8 cellular contexts compared by ENCODE assay signal in the genomic region with DNA sequence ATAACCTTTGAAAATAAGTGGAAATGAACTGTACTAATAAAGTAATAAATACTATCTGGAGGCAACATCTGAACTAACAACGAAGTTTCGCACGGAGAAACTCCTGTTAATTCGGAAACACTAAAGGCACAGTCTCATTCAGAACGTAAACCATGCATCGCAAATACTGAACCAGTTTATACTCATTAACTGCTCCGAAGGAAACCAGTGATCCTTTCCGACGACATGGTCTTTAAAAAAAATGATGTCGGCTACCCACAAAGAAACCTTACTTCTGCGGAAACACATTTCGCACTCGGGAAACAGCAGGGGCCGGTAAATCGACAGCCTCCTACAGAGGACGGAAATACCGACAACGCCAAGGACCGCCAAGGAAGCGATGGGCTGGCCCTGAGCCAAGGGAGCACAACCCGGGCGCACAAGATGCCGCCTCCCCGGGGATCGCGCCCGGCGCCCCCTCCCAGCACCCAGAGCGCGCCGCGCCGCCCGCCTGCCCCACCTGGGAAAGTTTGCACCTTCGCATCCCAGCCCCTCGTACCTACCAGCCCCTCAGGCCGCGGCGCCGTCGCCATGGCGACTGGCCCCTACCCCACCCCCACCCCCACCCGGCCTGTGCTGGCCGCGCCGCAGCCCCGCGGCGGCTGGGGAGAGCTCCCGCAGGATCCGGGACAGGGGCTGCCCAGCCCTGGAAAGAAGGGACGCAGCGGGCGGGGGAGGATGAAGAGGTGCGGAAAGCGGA. TPM values are rescaled to one million over a fixed set of nuclear protein-coding genes. Genes with fewer than 3 reads are reported as not detected.
A peak's percentile ranks its signal among the peaks of the same experiment; 100 is the strongest.
DNase-seq lines count a peak whose midpoint lies in the region; ATAC-seq, FAIRE-seq and TF ChIP-seq lines count a peak whose summit lies in the region.

No MANE protein-coding gene starts in this region.

- H3K56ac ChIP-seq in H1 (replicated peaks; ENCODE audit: insufficient read length, low read depth, low read length): peak overlapping the region; percentile 90

- H3K27ac ChIP-seq in H1 (ENCODE audit: low read depth, low read length): peak overlapping the region; percentile 95
- H3K27ac ChIP-seq in mesodermal cell (ENCODE audit: low read depth, low read length, severe bottlenecking): peak overlapping the region; percentile 94

- peak overlapping the region; percentile 95; the same call in 1 of the 2 replicates for H3K18ac ChIP-seq in H1 (ENCODE audit: extremely low read depth, low read length)

- FAIRE-seq in H1 (lab: Jason Lieb, UNC): no peak

- TF ChIP-seq CTCF in BJ (IDR thresholded peaks at IDR 0.05; ENCODE audit: insufficient read depth, low read depth, low read length) (no peak), H1 (IDR thresholded peaks at IDR 0.05; ENCODE audit: control extremely low read depth in 1 of 3, insufficient read depth in 1 of 3, low read depth in 1 of 3, low read length in 3 of 3) (no peak)

- H2BK15ac ChIP-seq in H1 (ENCODE audit: low read length): no peak overlapping the region

- H4K91ac ChIP-seq in H1 (replicated peaks; ENCODE audit: insufficient read length, low read length): peak overlapping the region; percentile 97

- DNase-seq in BJ (ENCODE audit: low read depth) (no peak), NK-92 (lab: John Stamatoyannopoulos, UW; ENCODE audit: unreplicated experiment) (peak; percentile 8), H1 (ENCODE audit: low read depth in 1 of 2, low spot score in 2 of 2) (peak in 1 of 2 experiments; percentile 82)
- peak; percentile 50 to 59 for DNase-seq in activated CD8-positive, alpha-beta memory T cell treated with anti-CD3 and anti-CD28 coated beads for 4 hours (ENCODE audit: low read depth in 2 of 2)
- peak; percentile 48 for DNase-seq in stimulated activated CD8-positive, alpha-beta memory T cell treated with anti-CD3 and anti-CD28 coated beads, Interleukin-15, amount 100 ng/mL, for 24 hours (ENCODE audit: low read depth)

- peak overlapping the region; percentile 86 to 98 (median 96) for H3K9ac ChIP-seq in H1 (replicated peaks in 1 of 4; ENCODE audit: extremely low read depth in 1 of 4, low read depth in 3 of 4, low read length in 3 of 4)

- no peak overlapping the region for H2BK120ac ChIP-seq in H1 (replicated peaks; ENCODE audit: low read depth, low read length)

- H2BK20ac ChIP-seq in H1 (ENCODE audit: low read length): no peak overlapping the region

- H3K36me3 ChIP-seq in BJ (ENCODE audit: control insufficient read depth, insufficient read depth, low read length): no peaks in the 10 kb centered on the region
- no peaks in the 10 kb centered on the region; a peak in 1 of 8 replicates for H3K36me3 ChIP-seq in H1 (ENCODE audit: control insufficient read depth in 2 of 4, insufficient read depth in 4 of 4, low read length in 3 of 4)
- H3K36me3 ChIP-seq in mesodermal cell (ENCODE audit: control insufficient read depth, insufficient read depth, low read length): peaks cover 13% of the 10 kb centered on the region

- H3K79me1 ChIP-seq in H1 (ENCODE audit: low read depth, low read length): no peaks in the 10 kb centered on the region; the same call in 1 of the 2 replicates

- H4K5ac ChIP-seq in H1 (ENCODE audit: insufficient read length, low read depth, low read length): peak overlapping the region; percentile 87

- TF ChIP-seq RAD21 in H1 (IDR thresholded peaks at IDR 0.05 in 1 of 2, conservative IDR thresholded peaks at IDR 0.05 in 1 of 2; ENCODE audit: low read depth in 2 of 2, low read length in 2 of 2): no peak

- POLR2A ChIA-PET in BJ (lab: Charles Lee): interaction anchor here (0.6 kb wide), 1 partner anchor 11 kb away, joined by 6 read pairs; no protein-coding TSS in a partner anchor
- POLR2A ChIA-PET in H1 (lab: Charles Lee; ENCODE audit: partially characterized antibody): interaction anchor here (0.7 to 1.5 kb wide), 4 partner anchors 11 to 74 kb away, joined by 3 to 4 read pairs (median 4); no protein-coding TSS in a partner anchor

- peak overlapping the region; percentile 67 for H3K4me3 ChIP-seq in BJ (ENCODE audit: low read depth, low read length)
- H3K4me3 ChIP-seq in H1 (ENCODE audit: extremely low read depth in 1 of 4, insufficient read depth in 2 of 4, low read depth in 3 of 4, low read length in 4 of 4): peak overlapping the region; percentile 68 to 98 (median 92)
- peak overlapping the region; percentile 77 for H3K4me3 ChIP-seq in mesodermal cell (ENCODE audit: extremely low read depth, insufficient read depth, low read length, poor library complexity, severe bottlenecking)

- no peak overlapping the region for H3K23ac ChIP-seq in H1 (ENCODE audit: insufficient read length)

- no peak overlapping the region for H3K14ac ChIP-seq in H1 (ENCODE audit: insufficient read length)

- peak overlapping the region; percentile 90 for H2AFZ ChIP-seq in H1 (ENCODE audit: low read length)

- no peak overlapping the region for H2AK5ac ChIP-seq in H1 (ENCODE audit: low read depth, low read length)

- H4K8ac ChIP-seq in H1 (ENCODE audit: extremely low read depth, insufficient read depth, low read length): peak overlapping the region; percentile 96; the same call in 1 of the 2 replicates

- H3K23me2 ChIP-seq in H1 (ENCODE audit: low read depth, low read length): no peaks in the 10 kb centered on the region; the same call in 1 of the 2 replicates

- CTCF ChIA-PET in BJ (lab: Yijun Ruan, JAX): interaction anchor here (0.6 to 1.1 kb wide), 7 partner anchors 10 to 231 kb away, joined by 3 read pairs; a partner anchor contains a TSS
- CTCF ChIA-PET in H1 (lab: Charles Lee; ENCODE audit: partially characterized antibody): interaction anchor here (0.8 to 1.7 kb wide), 5 partner anchors 11 to 23 kb away, joined by 3 to 7 read pairs (median 3); no protein-coding TSS in a partner anchor

- H3K4ac ChIP-seq in H1 (replicated peaks; ENCODE audit: insufficient read length, low read depth, low read length): no peak overlapping the region

- 1% methylated on average over 38 of the region's 56 CpGs; no CpG with 5 or more reads in 1 of the 2 experiments for WGBS in H1 (ENCODE audit: extremely low coverage in 1 of 2, insufficient coverage in 1 of 2, insufficient read length in 1 of 2, insufficient replicate concordance in 2 of 2, low coverage in 1 of 2, low lambda C conversion rate in 2 of 2, missing lambda C conversion rate in 1 of 2), 2 experiments
- 0% methylated on average over 35 of the region's 56 CpGs for WGBS in mesodermal cell (ENCODE audit: insufficient coverage in 2 of 2), 2 experiments

- H2BK5ac ChIP-seq in H1 (ENCODE audit: low read depth, low read length): peak overlapping the region; percentile 93; the same call in 1 of the 2 replicates

- H3K4me1 ChIP-seq in H1 (replicated peaks in 1 of 4; ENCODE audit: control insufficient read depth in 3 of 4, insufficient read depth in 4 of 4, low read length in 3 of 4) (peaks cover 0 to 5% (median 0%) of the 10 kb centered on the region in 4 experiments; a peak in 2 of 7 replicates), mesodermal cell (ENCODE audit: control insufficient read depth, insufficient read depth, low read length, poor library complexity, severe bottlenecking) (no peaks in the 10 kb centered on the region)

- ATAC-seq in GM19452 (IDR thresholded peaks at IDR 0.05; ENCODE audit: unreplicated experiment): peak; percentile 40
- ATAC-seq in HG03565 (IDR thresholded peaks at IDR 0.05; ENCODE audit: unreplicated experiment): peak; percentile 22

- TF ChIP-seq EP300 in H1 (IDR thresholded peaks at IDR 0.05; ENCODE audit: borderline replicate concordance in 1 of 2, low read depth in 2 of 2, low read length in 2 of 2): peak in 1 of 2 experiments; percentile 7; a peak in 1 of 3 replicates

- H2BK12ac ChIP-seq in H1 (ENCODE audit: low read depth, low read length): peak overlapping the region; percentile 97; the same call in 1 of the 2 replicates

- H3K9me3 ChIP-seq in H1 (ENCODE audit: insufficient read depth in 2 of 2, low read depth in 1 of 2, low read length in 1 of 2) (no peaks in the 10 kb centered on the region; a peak in 1 of 4 replicates), mesodermal cell (ENCODE audit: control insufficient read depth, low read length) (no peaks in the 10 kb centered on the region)

- peaks cover 25 to 52% of the 10 kb centered on the region in 2 experiments for H3K79me2 ChIP-seq in H1 (ENCODE audit: control insufficient read depth in 1 of 2, insufficient read depth in 2 of 2, low read length in 2 of 2)

- peaks cover 0 to 3% of the 10 kb centered on the region in 2 experiments for H4K20me1 ChIP-seq in H1 (replicated peaks in 1 of 2; ENCODE audit: control insufficient read depth in 1 of 2, insufficient read depth in 2 of 2, low read length in 2 of 2)

- H3K4me2 ChIP-seq in H1 (ENCODE audit: insufficient read depth in 1 of 2, low read depth in 2 of 2, low read length in 2 of 2): peak overlapping the region; percentile 42 to 81

- no peak; a peak in 1 of 3 replicates for TF ChIP-seq POLR2A in H1 (IDR thresholded peaks at IDR 0.05; ENCODE audit: control extremely low read depth in 1 of 2, low read depth in 2 of 2, low read length in 2 of 2)

- no peaks in the 10 kb centered on the region for H3K27me3 ChIP-seq in BJ (ENCODE audit: control insufficient read depth, insufficient read depth, low read length)
- H3K27me3 ChIP-seq in H1 (replicated peaks in 1 of 4; ENCODE audit: control insufficient read depth in 3 of 4, extremely low read depth in 1 of 4, insufficient read depth in 3 of 4, low read length in 3 of 4): no peaks in the 10 kb centered on the region

RNA-seq across cellular contexts. Expression of a gene that starts 0.7 kb away (rescaled TPM):
- polyA plus RNA-seq in BJ (2011; rRNA removed) (28.9 and 59.8 TPM in 2 replicates), H1 (2011; rRNA removed) (9.2 and 10.4 TPM in 2 replicates)
- polyA minus RNA-seq in BJ (2011; rRNA and poly(A)+ RNA removed): 16.0 and 19.3 TPM in 2 replicates
- 30.3 and 33.1 TPM in 2 replicates for total RNA-seq in H1 (2021; fragmentation: NEBNext Ultra II Directional; extraction: Animal tissue kit (Norgen Biotek cat#: 25700))
- polyA plus RNA-seq in H1 (2011; cell fraction: cytosol; rRNA removed): 12.6 TPM
- 12.5 TPM for polyA plus RNA-seq in H1 (2011; cell fraction: nucleus; rRNA removed)
- polyA plus RNA-seq in H1 (2012, experiment 1 of 2): 16.8 to 32.6 TPM (median 21.3 TPM) in 4 replicates
- 1.9 TPM for polyA plus RNA-seq in H1 (2012, experiment 2 of 2)
- 24.1 TPM for polyA plus RNA-seq in H1 (2013, experiment 1 of 2)
- 24.0 TPM for polyA plus RNA-seq in H1 (2013, experiment 2 of 2)
- polyA minus RNA-seq in H1 (2011; rRNA and poly(A)+ RNA removed): 13.5 and 24.9 TPM in 2 replicates
- polyA minus RNA-seq in H1 (2011; cell fraction: cytosol; rRNA and poly(A)+ RNA removed): 16.7 TPM
- polyA minus RNA-seq in H1 (2011; cell fraction: nucleus; rRNA and poly(A)+ RNA removed): 29.1 TPM
- polyA plus RNA-seq in mesodermal cell (2013, experiment 1 of 2): 25.4 TPM
- polyA plus RNA-seq in mesodermal cell (2013, experiment 2 of 2): 32.0 TPM

RNA-seq across cellular contexts. Expression of a gene that starts 37.6 kb away (rescaled TPM):
- polyA plus RNA-seq in BJ (2011; rRNA removed): 1,752 and 4,569 TPM in 2 replicates
- 264 and 434 TPM in 2 replicates for polyA minus RNA-seq in BJ (2011; rRNA and poly(A)+ RNA removed)
- total RNA-seq in H1 (2021; fragmentation: NEBNext Ultra II Directional; extraction: Animal tissue kit (Norgen Biotek cat#: 25700)): 1,534 and 1,595 TPM in 2 replicates
- polyA plus RNA-seq in H1 (2011; rRNA removed): 351 and 467 TPM in 2 replicates
- 1,498 TPM for polyA plus RNA-seq in H1 (2011; cell fraction: cytosol; rRNA removed)
- polyA plus RNA-seq in H1 (2011; cell fraction: nucleus; rRNA removed): 3,683 TPM
- polyA plus RNA-seq in H1 (2012, experiment 1 of 2): 2,585 to 4,633 TPM (median 3,952 TPM) in 4 replicates
- 859 TPM for polyA plus RNA-seq in H1 (2012, experiment 2 of 2)
- polyA plus RNA-seq in H1 (2013, experiment 1 of 2): 5,500 TPM
- polyA plus RNA-seq in H1 (2013, experiment 2 of 2): 5,119 TPM
- 1,273 and 1,578 TPM in 2 replicates for polyA minus RNA-seq in H1 (2011; rRNA and poly(A)+ RNA removed)
- polyA minus RNA-seq in H1 (2011; cell fraction: cytosol; rRNA and poly(A)+ RNA removed): 669 TPM
- polyA minus RNA-seq in H1 (2011; cell fraction: nucleus; rRNA and poly(A)+ RNA removed): 580 TPM
- 2,788 TPM for polyA plus RNA-seq in mesodermal cell (2013, experiment 1 of 2)
- 2,704 TPM for polyA plus RNA-seq in mesodermal cell (2013, experiment 2 of 2)

RNA-seq across cellular contexts. Expression of a gene that starts 41.7 kb away (rescaled TPM):
- 2.8 and 7.4 TPM in 2 replicates for polyA plus RNA-seq in BJ (2011; rRNA removed)
- polyA minus RNA-seq in BJ (2011; rRNA and poly(A)+ RNA removed): 3.0 and 3.1 TPM in 2 replicates
- total RNA-seq in H1 (2021; fragmentation: NEBNext Ultra II Directional; extraction: Animal tissue kit (Norgen Biotek cat#: 25700)): 12.0 and 12.6 TPM in 2 replicates
- polyA plus RNA-seq in H1 (2011; rRNA removed): 0.55 and 1.2 TPM in 2 replicates
- 2.1 TPM for polyA plus RNA-seq in H1 (2011; cell fraction: cytosol; rRNA removed)
- polyA plus RNA-seq in H1 (2011; cell fraction: nucleus; rRNA removed): 0.71 TPM
- 5.6 to 10.4 TPM (median 7.0 TPM) in 4 replicates for polyA plus RNA-seq in H1 (2012, experiment 1 of 2)
- 0.84 TPM for polyA plus RNA-seq in H1 (2012, experiment 2 of 2)
- 4.3 TPM for polyA plus RNA-seq in H1 (2013, experiment 1 of 2)
- 4.6 TPM for polyA plus RNA-seq in H1 (2013, experiment 2 of 2)
- 3.5 and 4.8 TPM in 2 replicates for polyA minus RNA-seq in H1 (2011; rRNA and poly(A)+ RNA removed)
- polyA minus RNA-seq in H1 (2011; cell fraction: cytosol; rRNA and poly(A)+ RNA removed): 2.6 TPM
- 3.8 TPM for polyA minus RNA-seq in H1 (2011; cell fraction: nucleus; rRNA and poly(A)+ RNA removed)
- 17.2 TPM for polyA plus RNA-seq in mesodermal cell (2013, experiment 1 of 2)
- 20.0 TPM for polyA plus RNA-seq in mesodermal cell (2013, experiment 2 of 2)

RNA-seq across cellular contexts. Expression of a gene that starts 43.7 kb away (rescaled TPM):
- polyA plus RNA-seq in BJ (2011; rRNA removed): 0.63 and 0.77 TPM in 2 replicates
- 0.52 and 0.62 TPM in 2 replicates for polyA minus RNA-seq in BJ (2011; rRNA and poly(A)+ RNA removed)
- 0.33 and 0.50 TPM in 2 replicates for total RNA-seq in H1 (2021; fragmentation: NEBNext Ultra II Directional; extraction: Animal tissue kit (Norgen Biotek cat#: 25700))
- polyA plus RNA-seq in H1 (2011; rRNA removed): 0.19 and 0.41 TPM in 2 replicates
- 0.41 TPM for polyA plus RNA-seq in H1 (2011; cell fraction: cytosol; rRNA removed)
- 0.24 TPM for polyA plus RNA-seq in H1 (2011; cell fraction: nucleus; rRNA removed)
- 0.39 to 0.72 TPM (median 0.47 TPM) in 4 replicates for polyA plus RNA-seq in H1 (2012, experiment 1 of 2)
- polyA plus RNA-seq in H1 (2012, experiment 2 of 2): 0.07 TPM
- polyA plus RNA-seq in H1 (2013, experiment 1 of 2): 0.34 TPM
- polyA plus RNA-seq in H1 (2013, experiment 2 of 2): 0.37 TPM
- 0.35 and 0.71 TPM in 2 replicates for polyA minus RNA-seq in H1 (2011; rRNA and poly(A)+ RNA removed)
- polyA minus RNA-seq in H1 (2011; cell fraction: cytosol; rRNA and poly(A)+ RNA removed): not detected
- 0.20 TPM for polyA minus RNA-seq in H1 (2011; cell fraction: nucleus; rRNA and poly(A)+ RNA removed)
- 0.66 TPM for polyA plus RNA-seq in mesodermal cell (2013, experiment 1 of 2)
- 0.46 TPM for polyA plus RNA-seq in mesodermal cell (2013, experiment 2 of 2)
